30 cellular contexts compared by ENCODE assay signal in genomic region chr10:75630746-75631145, GRCh38.
"Had no signal": no experiment of that assay in that cellular context is flagged by ENCODE, and none has a peak within 500 bp of the region (broad histone marks: within the 10 kb centered on the region; RNA-seq: fewer than 3 reads in every experiment).

No MANE protein-coding gene starts in this region.

- H3K4me1 ChIP-seq: parathyroid adenoma, psoas muscle, sigmoid colon, suprapubic skin, testis, tibial artery, transverse colon, upper lobe of right lung, uterus had no signal

- H3K27ac ChIP-seq: ovary, parathyroid adenoma, psoas muscle, right lobe of liver, sigmoid colon, suprapubic skin, testis, tibial artery, transverse colon, upper lobe of right lung, uterus had no signal

- H2AFZ ChIP-seq: parathyroid adenoma had no signal

- H3K27ac Mint-ChIP-seq: naive thymus-derived CD4-positive, alpha-beta T cell; natural killer cell; nephron; progenitor cell of endocrine pancreas; stimulated activated effector memory CD8-positive, alpha-beta T cell treated with anti-CD3 and anti-CD28 coated beads, Interleukin-12 subunit alpha, Interleukin-12 subunit beta, amount 100 ng/mL, for 72 hours; stimulated activated naive B cell treated with anti-CD40 and anti-IgM and Interleukin-4, amounts not matched to agents 10 μg/mL and 1 μg/mL and 100 μg/mL, for 72 hours; stimulated activated naive CD8-positive, alpha-beta T cell treated with anti-CD3 and anti-CD28 coated beads, Interleukin-15, Interleukin-2, amounts not matched to agents 100 ng/mL and 50 ng/mL, for 24 hours; type B pancreatic cell had no signal

- ATAC-seq: naive thymus-derived CD4-positive, alpha-beta T cell; natural killer cell; psoas muscle; right cardiac atrium; stimulated activated effector memory CD8-positive, alpha-beta T cell treated with anti-CD3 and anti-CD28 coated beads, Interleukin-12 subunit alpha, Interleukin-12 subunit beta, amount 100 ng/mL, for 72 hours; stimulated activated naive B cell treated with anti-CD40 and anti-IgM and Interleukin-4, amounts not matched to agents 10 μg/mL and 1 μg/mL and 100 μg/mL, for 72 hours; upper lobe of right lung had no signal

- H3K4me1 Mint-ChIP-seq: naive thymus-derived CD4-positive, alpha-beta T cell; natural killer cell; stimulated activated effector memory CD8-positive, alpha-beta T cell treated with anti-CD3 and anti-CD28 coated beads, Interleukin-12 subunit alpha, Interleukin-12 subunit beta, amount 100 ng/mL, for 72 hours; stimulated activated naive B cell treated with anti-CD40 and anti-IgM and Interleukin-4, amounts not matched to agents 10 μg/mL and 1 μg/mL and 100 μg/mL, for 72 hours had no signal

- DNase-seq: naive thymus-derived CD4-positive, alpha-beta T cell; natural killer cell; occipital lobe; ovary; posterior cingulate gyrus; psoas muscle; right cardiac atrium; right lobe of liver; sigmoid colon; small intestine; stimulated activated CD4-positive, alpha-beta T cell treated with anti-CD3 and anti-CD28 coated beads, Interleukin-15, amount 100 ng/mL, for 24 hours; stimulated activated CD4-positive, alpha-beta T cell treated with anti-CD3 and anti-CD28 coated beads, Interleukin-2, amount 100 ng/mL, for 24 hours; stimulated activated CD4-positive, alpha-beta T cell treated with anti-CD3 and anti-CD28 coated beads, Interleukin-2, amount 100 ng/mL, for 48 hours; stimulated activated CD4-positive, alpha-beta T cell treated with anti-CD3 and anti-CD28 coated beads, Interleukin-4, amount 100 ng/mL, for 24 hours; stimulated activated naive B cell treated with anti-CD40 and anti-IgM and Interleukin-4, amounts not matched to agents 10 μg/mL and 1 μg/mL and 100 μg/mL, for 72 hours; stimulated activated naive CD4-positive, alpha-beta T cell treated with Interleukin-2 at 50 U/mL for 16 hours; substantia nigra; testis; tibial artery; transverse colon; upper lobe of right lung; uterus had no signal

- FAIRE-seq: small intestine had no signal

- H3K9ac ChIP-seq: parathyroid adenoma had no signal

- H3K4me3 Mint-ChIP-seq: naive thymus-derived CD4-positive, alpha-beta T cell; natural killer cell; nephron; neural crest cell; stimulated activated effector memory CD8-positive, alpha-beta T cell treated with anti-CD3 and anti-CD28 coated beads, Interleukin-12 subunit alpha, Interleukin-12 subunit beta, amount 100 ng/mL, for 72 hours; stimulated activated naive B cell treated with anti-CD40 and anti-IgM and Interleukin-4, amounts not matched to agents 10 μg/mL and 1 μg/mL and 100 μg/mL, for 72 hours; stimulated activated naive CD8-positive, alpha-beta T cell treated with anti-CD3 and anti-CD28 coated beads, Interleukin-15, Interleukin-2, amounts not matched to agents 100 ng/mL and 50 ng/mL, for 24 hours; type B pancreatic cell had no signal

- H3K27me3 Mint-ChIP-seq: progenitor cell of endocrine pancreas had no signal

- H3K36me3 ChIP-seq: ovary, right lobe of liver, sigmoid colon, suprapubic skin, tibial artery, transverse colon, upper lobe of right lung, uterus had no signal

- H3K9me3 Mint-ChIP-seq: naive thymus-derived CD4-positive, alpha-beta T cell; natural killer cell; nephron; neural crest cell; stimulated activated effector memory CD8-positive, alpha-beta T cell treated with anti-CD3 and anti-CD28 coated beads, Interleukin-12 subunit alpha, Interleukin-12 subunit beta, amount 100 ng/mL, for 72 hours; stimulated activated naive B cell treated with anti-CD40 and anti-IgM and Interleukin-4, amounts not matched to agents 10 μg/mL and 1 μg/mL and 100 μg/mL, for 72 hours; stimulated activated naive CD8-positive, alpha-beta T cell treated with anti-CD3 and anti-CD28 coated beads, Interleukin-15, Interleukin-2, amounts not matched to agents 100 ng/mL and 50 ng/mL, for 24 hours; type B pancreatic cell had no signal

- H3K79me2 ChIP-seq: parathyroid adenoma had no signal

- H3K4me3 ChIP-seq: ovary, psoas muscle, right lobe of liver, sigmoid colon, suprapubic skin, testis, tibial artery, transverse colon, upper lobe of right lung, uterus had no signal

- H3K36me3 Mint-ChIP-seq: naive thymus-derived CD4-positive, alpha-beta T cell; natural killer cell; stimulated activated effector memory CD8-positive, alpha-beta T cell treated with anti-CD3 and anti-CD28 coated beads, Interleukin-12 subunit alpha, Interleukin-12 subunit beta, amount 100 ng/mL, for 72 hours; stimulated activated naive B cell treated with anti-CD40 and anti-IgM and Interleukin-4, amounts not matched to agents 10 μg/mL and 1 μg/mL and 100 μg/mL, for 72 hours; type B pancreatic cell had no signal

- H3K27me3 ChIP-seq: ovary, right lobe of liver, sigmoid colon, suprapubic skin, testis, tibial artery, transverse colon, upper lobe of right lung, uterus had no signal

- H3K9me3 ChIP-seq: ovary, psoas muscle, right lobe of liver, sigmoid colon, suprapubic skin, testis, tibial artery, transverse colon, upper lobe of right lung, uterus had no signal
